In the genomic region with DNA sequence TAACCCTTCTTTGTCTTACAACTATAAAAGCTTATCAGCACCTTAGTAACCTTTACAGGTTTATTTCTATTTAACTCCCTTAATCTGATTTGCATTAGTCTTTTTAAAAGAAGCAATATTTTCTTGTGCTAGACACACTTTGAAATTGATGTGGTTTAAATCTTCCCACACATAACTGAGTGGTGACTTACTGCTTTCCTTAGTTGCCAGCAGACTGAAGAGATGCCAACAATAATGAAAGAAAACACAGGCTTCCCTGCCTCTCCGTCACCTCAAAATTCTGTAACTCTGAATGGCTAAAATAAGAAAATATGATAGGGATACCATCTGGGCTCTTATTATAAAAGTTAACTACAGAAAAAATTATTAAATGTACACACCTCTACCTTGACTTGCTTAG, we compare ENCODE assay signal across 21 cellular contexts.
A peak's percentile ranks its signal among the peaks of the same experiment; 100 is the strongest.
DNase-seq lines count a peak whose midpoint lies in the region; ATAC-seq and TF ChIP-seq lines count a peak whose summit lies in the region.
"Had no signal": no experiment of that assay in that cellular context is flagged by ENCODE, and none has a peak within 500 bp of the region (broad histone marks: within the 10 kb centered on the region; RNA-seq: fewer than 3 reads in every experiment).

No MANE protein-coding gene starts in this region.

- peaks cover 18% of the 10 kb centered on the region for H3K4me1 Mint-ChIP-seq in HFFc6 (ENCODE audit: low read depth)
- H3K4me1 Mint-ChIP-seq: stimulated activated memory B cell treated with anti-CD40 and anti-IgM and Interleukin-4, amounts not matched to agents 10 μg/mL and 1 μg/mL and 100 μg/mL, for 72 hours had no signal

- H3K4me3 ChIP-seq in AG04449 (ENCODE audit: low read depth, low read length) (no peak overlapping the region), brain microvascular endothelial cell (ENCODE audit: low read depth, low read length) (no peak overlapping the region)
- H3K4me3 ChIP-seq: heart right ventricle, psoas muscle had no signal

- TF ChIP-seq CTCF in AG04449 (IDR thresholded peaks at IDR 0.05; ENCODE audit: insufficient read depth, low read length, missing control alignments): no peak
- TF ChIP-seq CTCF in HFFc6 (IDR thresholded peaks at IDR 0.05): no peak
- no peak for TF ChIP-seq CTCF in brain microvascular endothelial cell (IDR thresholded peaks at IDR 0.05; ENCODE audit: low read depth, low read length, missing control alignments)

- peaks cover under 1% of the 10 kb centered on the region for H3K36me3 Mint-ChIP-seq in HFFc6 (ENCODE audit: low read depth)
- H3K36me3 Mint-ChIP-seq: stimulated activated memory B cell treated with anti-CD40 and anti-IgM and Interleukin-4, amounts not matched to agents 10 μg/mL and 1 μg/mL and 100 μg/mL, for 72 hours had no signal

- CTCF ChIA-PET in AG04449 (lab: Yijun Ruan, JAX): no interaction called here

- no peak overlapping the region for H3K27ac Mint-ChIP-seq in HFFc6
- H3K27ac Mint-ChIP-seq: stimulated activated memory B cell treated with anti-CD40 and anti-IgM and Interleukin-4, amounts not matched to agents 10 μg/mL and 1 μg/mL and 100 μg/mL, for 72 hours had no signal

- H3K36me3 ChIP-seq in brain microvascular endothelial cell (replicated peaks): no peaks in the 10 kb centered on the region
- H3K36me3 ChIP-seq: heart right ventricle had no signal

- H3K27ac ChIP-seq in brain microvascular endothelial cell: no peak overlapping the region
- H3K27ac ChIP-seq: heart right ventricle, HL-60, psoas muscle had no signal

- H3K4me3 Mint-ChIP-seq in HFFc6: no peak overlapping the region
- H3K4me3 Mint-ChIP-seq: stimulated activated memory B cell treated with anti-CD40 and anti-IgM and Interleukin-4, amounts not matched to agents 10 μg/mL and 1 μg/mL and 100 μg/mL, for 72 hours had no signal

- H3K9me3 Mint-ChIP-seq in HFFc6: peaks cover 12% of the 10 kb centered on the region

- in situ Hi-C loops in brain microvascular endothelial cell (cut with HindIII; ENCODE audit: low pct_ligation_motif_present, low sequenced_read_pairs): no loop called here

- peaks cover 6% of the 10 kb centered on the region for H3K27me3 Mint-ChIP-seq in HFFc6 (ENCODE audit: insufficient read depth)

- H3K27me3 ChIP-seq in brain microvascular endothelial cell (replicated peaks): no peaks in the 10 kb centered on the region
- H3K27me3 ChIP-seq: heart right ventricle had no signal

- DNase-seq in AG04449 (ENCODE audit: low read depth, low spot score) (peak; percentile 50), HFFc6 (peak; percentile 51), brain microvascular endothelial cell (peak; percentile 45), iris pigment epithelial cell (ENCODE audit: low read depth) (peak; percentile 85), SIG-M5 (lab: John Stamatoyannopoulos, UW) (no peak), middle frontal gyrus (ENCODE audit: extremely low spot score, low spot score) (no peak), inferior parietal cortex (ENCODE audit: extremely low spot score) (no peak)
- DNase-seq: activated CD4-positive, alpha-beta T cell treated with anti-CD3 and anti-CD28 coated beads for 4 hours; activated effector memory CD4-positive, alpha-beta T cell treated with anti-CD3 and anti-CD28 coated beads, Interleukin-2, amount 50 U/mL, for 16 hours; amygdala; Caco-2; cortex of kidney; heart right ventricle; KG1; mesenchymal stem cell; NCI-H1105 treated with DMSO at 0.1 percent for 48 hours; psoas muscle; trophoblast cell had no signal

- ATAC-seq in HG02981 (IDR thresholded peaks at IDR 0.05; ENCODE audit: unreplicated experiment): no peak
- ATAC-seq: heart right ventricle; psoas muscle; stimulated activated memory B cell treated with anti-CD40 and anti-IgM and Interleukin-4, amounts not matched to agents 10 μg/mL and 1 μg/mL and 100 μg/mL, for 72 hours had no signal

- POLR2A ChIA-PET in AG04449 (lab: Yijun Ruan, JAX): no interaction called here

Comparison
In these comparisons a context has a peak if more than half of its experiments do, and no peak if none do; other contexts are left out.
1. DNase-seq: peak in AG04449 (single experiment), HFFc6 (single experiment), brain microvascular endothelial cell (single experiment) and iris pigment epithelial cell (single experiment); none in SIG-M5 (single experiment), middle frontal gyrus (single experiment) and inferior parietal cortex (single experiment).